In the genomic region with DNA sequence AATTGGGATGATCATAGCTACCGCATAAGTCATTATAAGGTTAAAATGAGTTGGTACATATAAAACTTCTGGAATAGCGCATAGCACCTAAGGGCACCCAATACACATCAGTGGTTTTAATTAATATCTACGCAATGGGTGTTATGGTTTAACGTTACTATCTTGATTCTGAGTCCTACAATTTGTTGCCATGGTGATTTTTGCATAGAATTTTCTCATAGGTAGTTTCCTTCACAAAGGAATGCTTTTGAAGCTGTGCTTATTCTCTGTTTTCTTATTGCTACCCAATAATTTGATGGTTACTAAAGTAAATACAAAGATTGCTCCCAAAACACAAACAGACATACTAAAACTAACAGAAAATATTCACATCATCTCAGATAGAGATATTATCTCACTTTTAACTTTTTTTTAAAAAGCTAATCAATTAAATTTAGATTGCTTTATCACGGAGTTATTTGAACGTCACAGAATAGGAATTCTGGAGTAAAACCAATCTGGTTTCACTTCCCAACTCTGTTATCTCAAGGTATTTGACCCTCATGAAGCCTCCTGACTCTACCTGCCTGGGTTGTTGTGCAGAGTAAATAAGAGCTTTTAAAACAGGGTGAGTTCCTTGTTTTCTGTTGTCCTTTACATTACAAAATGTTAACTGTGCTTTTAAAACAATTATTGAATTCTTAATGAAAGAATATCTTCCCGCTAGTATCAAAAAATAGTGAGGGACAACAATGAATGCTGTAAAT, we compare ENCODE assay signal across 15 cellular contexts.
DNase-seq lines count a peak whose midpoint lies in the region; ATAC-seq and TF ChIP-seq lines count a peak whose summit lies in the region.
"Had no signal": no experiment of that assay in that cellular context is flagged by ENCODE, and none has a peak within 500 bp of the region (broad histone marks: within the 10 kb centered on the region; RNA-seq: fewer than 3 reads in every experiment).

No MANE protein-coding gene starts in this region.

- H3K18ac ChIP-seq in mesendoderm (ENCODE audit: low read length) = no peak overlapping the region

- H3K4me1 Mint-ChIP-seq in type B pancreatic cell (ENCODE audit: unreplicated experiment) = peaks cover 32% of the 10 kb centered on the region
- H3K4me1 Mint-ChIP-seq: B cell, H9 had no signal

- no peaks in the 10 kb centered on the region for H3K27me3 Mint-ChIP-seq in type B pancreatic cell
- H3K27me3 Mint-ChIP-seq: CD4-positive, alpha-beta T cell had no signal

- H3K9me3 Mint-ChIP-seq in type B pancreatic cell = no peaks in the 10 kb centered on the region
- H3K9me3 Mint-ChIP-seq: H9 had no signal

- H3K79me2 ChIP-seq in SK-N-SH (ENCODE audit: insufficient read depth) (no peaks in the 10 kb centered on the region), mesendoderm (ENCODE audit: control insufficient read depth, insufficient read depth, low read length) (no peaks in the 10 kb centered on the region)

- H3K4me3 ChIP-seq in SK-N-SH (ENCODE audit: low read depth in 2 of 2, low read length in 1 of 2) (no peak overlapping the region), mesendoderm (ENCODE audit: low read length) (no peak overlapping the region)
- H3K4me3 ChIP-seq in effector memory CD4-positive, alpha-beta T cell (ENCODE audit: insufficient read depth, low read depth, low read length, poor library complexity, severe bottlenecking) = no peak overlapping the region
- H3K4me3 ChIP-seq: GM12878 had no signal

- H3K56ac ChIP-seq in mesendoderm (ENCODE audit: low read length) = no peak overlapping the region

- no peak overlapping the region for H3K4me2 ChIP-seq in SK-N-SH
- H3K4me2 ChIP-seq in mesendoderm (ENCODE audit: low read length) = no peak overlapping the region

- H2BK5ac ChIP-seq in mesendoderm (ENCODE audit: low read length) = no peak overlapping the region

- H3K27me3 ChIP-seq in SK-N-SH (ENCODE audit: insufficient read depth) (no peaks in the 10 kb centered on the region), mesendoderm (ENCODE audit: insufficient read depth, low read length, poor library complexity) (no peaks in the 10 kb centered on the region)
- no peaks in the 10 kb centered on the region for H3K27me3 ChIP-seq in effector memory CD4-positive, alpha-beta T cell (replicated peaks; ENCODE audit: control insufficient read depth, insufficient read depth, low read length, poor library complexity, severe bottlenecking)

- no peaks in the 10 kb centered on the region for H3K79me1 ChIP-seq in mesendoderm (ENCODE audit: low read length)

- H3K4me3 Mint-ChIP-seq in type B pancreatic cell = no peak overlapping the region
- H3K4me3 Mint-ChIP-seq: B cell; CD4-positive, alpha-beta T cell; H9 had no signal

- no peak overlapping the region for H3K4ac ChIP-seq in mesendoderm (ENCODE audit: low read depth, low read length)

- no peaks in the 10 kb centered on the region for H3K36me3 Mint-ChIP-seq in type B pancreatic cell

- no peaks in the 10 kb centered on the region for H3K9me2 ChIP-seq in SK-N-SH

- no peak overlapping the region for H2BK120ac ChIP-seq in mesendoderm (ENCODE audit: low read depth, low read length)

- no peaks in the 10 kb centered on the region for H3K36me3 ChIP-seq in SK-N-SH (replicated peaks in 1 of 2; ENCODE audit: control insufficient read depth in 1 of 2, insufficient read depth in 2 of 2, low read length in 1 of 2)
- no peaks in the 10 kb centered on the region for H3K36me3 ChIP-seq in mesendoderm (ENCODE audit: control insufficient read depth, insufficient read depth, low read length)
- no peaks in the 10 kb centered on the region for H3K36me3 ChIP-seq in effector memory CD4-positive, alpha-beta T cell (ENCODE audit: control insufficient read depth, insufficient read depth, low read length)

- POLR2A ChIA-PET in SK-N-SH (lab: Yijun Ruan, JAX) = no interaction called here

- CTCF ChIA-PET in SK-N-SH (lab: Yijun Ruan, JAX) = interaction anchor here (0.9 to 1.1 kb wide), 2 partner anchors 17 to 84 kb away, joined by 3 read pairs; no protein-coding TSS in a partner anchor

- no peak overlapping the region for H2AFZ ChIP-seq in SK-N-SH (ENCODE audit: low read depth)

- no peak for TF ChIP-seq RAD21 in SK-N-SH (IDR thresholded peaks at IDR 0.05; ENCODE audit: low read length)

- H3K9ac ChIP-seq in SK-N-SH (no peak overlapping the region), mesendoderm (ENCODE audit: low read length) (no peak overlapping the region)

- H3K23ac ChIP-seq in mesendoderm (ENCODE audit: low read length) = no peak overlapping the region

- no peak for TF ChIP-seq EP300 in SK-N-SH (IDR thresholded peaks at IDR 0.05; ENCODE audit: borderline replicate concordance in 1 of 2, low read depth in 1 of 2, low read length in 1 of 2)

- no peak overlapping the region for H4K5ac ChIP-seq in mesendoderm (ENCODE audit: low read length)

- H2BK15ac ChIP-seq in mesendoderm (replicated peaks; ENCODE audit: low read depth) = no peak overlapping the region

- H4K20me1 ChIP-seq in SK-N-SH (ENCODE audit: insufficient read depth) = no peaks in the 10 kb centered on the region

- no peaks in the 10 kb centered on the region for H3K9me3 ChIP-seq in SK-N-SH
- H3K9me3 ChIP-seq in effector memory CD4-positive, alpha-beta T cell (ENCODE audit: control insufficient read depth, low read length) = no peaks in the 10 kb centered on the region

- H4K8ac ChIP-seq in mesendoderm (ENCODE audit: low read depth, low read length) = no peak overlapping the region

- H3K4me1 ChIP-seq in SK-N-SH (ENCODE audit: control insufficient read depth in 1 of 2, insufficient read depth in 2 of 2, low read depth in 1 of 2, low read length in 1 of 2) (peaks cover 4 to 8% of the 10 kb centered on the region in 2 experiments; a peak in 2 of 4 replicates), mesendoderm (ENCODE audit: control insufficient read depth, low read depth, low read length) (no peaks in the 10 kb centered on the region)
- H3K4me1 ChIP-seq in effector memory CD4-positive, alpha-beta T cell (ENCODE audit: control insufficient read depth, insufficient read depth, low read length, poor library complexity, severe bottlenecking) = no peaks in the 10 kb centered on the region

- TF ChIP-seq CTCF in SK-N-SH (IDR thresholded peaks at IDR 0.05) = no peak
- TF ChIP-seq CTCF in type B pancreatic cell (conservative IDR thresholded peaks at IDR 0.05) = no peak

- no peaks in the 10 kb centered on the region for H3F3A ChIP-seq in SK-N-SH (replicated peaks; ENCODE audit: insufficient read depth)

- H3K27ac Mint-ChIP-seq in type B pancreatic cell = peak overlapping the region; percentile 2
- H3K27ac Mint-ChIP-seq: B cell; CD4-positive, alpha-beta T cell; H9 had no signal

- H3K27ac ChIP-seq in SK-N-SH (ENCODE audit: low read depth in 2 of 2, low read length in 1 of 2) (peak overlapping the region in 1 of 2 experiments; percentile 12; a peak in 1 of 4 replicates), mesendoderm (ENCODE audit: low read depth, low read length) (no peak overlapping the region)
- no peak overlapping the region for H3K27ac ChIP-seq in effector memory CD4-positive, alpha-beta T cell (ENCODE audit: insufficient read depth, low read length, poor library complexity, severe bottlenecking)

- no peak overlapping the region for H2AK5ac ChIP-seq in mesendoderm (ENCODE audit: low read length)

- no peak for DNase-seq in SK-N-SH
- peak; percentile 30 for DNase-seq in NCI-H748 (lab: John Stamatoyannopoulos, UW; ENCODE audit: unreplicated experiment)
- DNase-seq in mesendoderm = peak; percentile 4
- DNase-seq in type B pancreatic cell (ENCODE audit: extremely low spot score, unreplicated experiment) = no peak
- DNase-seq in effector memory CD4-positive, alpha-beta T cell = no peak
- DNase-seq: C1 segment of cervical spinal cord; Calu3; CD4-positive, alpha-beta T cell; DMS 273 treated with DMSO at 0.1 percent for 48 hours; GOT3; H9 had no signal

- 72% methylated on average over 7 of the region's 7 CpGs for WGBS in SK-N-SH (ENCODE audit: low lambda C conversion rate)
- WGBS in mesendoderm (ENCODE audit: extremely low coverage, insufficient coverage, low lambda C conversion rate) = no CpG with 5 or more reads among the region's 7 CpGs

- ATAC-seq in SK-N-SH treated with all-trans-retinoic acid at 6 μM for 48 hours (no peak), GM18873 (IDR thresholded peaks at IDR 0.05; ENCODE audit: low FRiP score, unreplicated experiment) (no peak)
- ATAC-seq: GM12878 had no signal

TF ChIP-seq in SK-N-SH treated with all-trans-retinoic acid at 6 μM for 48 hours, 23 proteins besides CTCF, POLR2A, EP300 and RAD21 (continues in another document):
- TF ChIP-seq, protein P1, sequence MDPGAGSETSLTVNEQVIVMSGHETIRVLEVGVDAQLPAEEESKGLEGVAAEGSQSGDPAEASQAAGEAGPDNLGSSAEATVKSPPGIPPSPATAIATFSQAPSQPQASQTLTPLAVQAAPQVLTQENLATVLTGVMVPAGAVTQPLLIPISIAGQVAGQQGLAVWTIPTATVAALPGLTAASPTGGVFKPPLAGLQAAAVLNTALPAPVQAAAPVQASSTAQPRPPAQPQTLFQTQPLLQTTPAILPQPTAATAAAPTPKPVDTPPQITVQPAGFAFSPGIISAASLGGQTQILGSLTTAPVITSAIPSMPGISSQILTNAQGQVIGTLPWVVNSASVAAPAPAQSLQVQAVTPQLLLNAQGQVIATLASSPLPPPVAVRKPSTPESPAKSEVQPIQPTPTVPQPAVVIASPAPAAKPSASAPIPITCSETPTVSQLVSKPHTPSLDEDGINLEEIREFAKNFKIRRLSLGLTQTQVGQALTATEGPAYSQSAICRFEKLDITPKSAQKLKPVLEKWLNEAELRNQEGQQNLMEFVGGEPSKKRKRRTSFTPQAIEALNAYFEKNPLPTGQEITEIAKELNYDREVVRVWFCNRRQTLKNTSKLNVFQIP (CRISPR knock-in tag; IDR thresholded peaks at IDR 0.05; ENCODE audit: borderline replicate concordance, low read depth) = no peak

TF ChIP-seq in SK-N-SH, 30 proteins besides CTCF, POLR2A, EP300 and RAD21 (continues in another document):
- TF ChIP-seq, protein P2, sequence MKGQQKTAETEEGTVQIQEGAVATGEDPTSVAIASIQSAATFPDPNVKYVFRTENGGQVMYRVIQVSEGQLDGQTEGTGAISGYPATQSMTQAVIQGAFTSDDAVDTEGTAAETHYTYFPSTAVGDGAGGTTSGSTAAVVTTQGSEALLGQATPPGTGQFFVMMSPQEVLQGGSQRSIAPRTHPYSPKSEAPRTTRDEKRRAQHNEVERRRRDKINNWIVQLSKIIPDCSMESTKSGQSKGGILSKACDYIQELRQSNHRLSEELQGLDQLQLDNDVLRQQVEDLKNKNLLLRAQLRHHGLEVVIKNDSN (IDR thresholded peaks at IDR 0.05; ENCODE audit: borderline replicate concordance, low read depth) = no peak
- TF ChIP-seq YY1 (IDR thresholded peaks at IDR 0.05; ENCODE audit: low read depth) (no peak), TCF12 (IDR thresholded peaks at IDR 0.05) (no peak), POLR2AphosphoS5 (IDR thresholded peaks at IDR 0.05; ENCODE audit: low read depth, low read length) (no peak), GATA2 (CRISPR knock-in tag; IDR thresholded peaks at IDR 0.05) (no peak), FOSL2 (IDR thresholded peaks at IDR 0.05; ENCODE audit: borderline replicate concordance, low read depth) (no peak)

Comparison
In these comparisons a context has a peak if more than half of its experiments do, and no peak if none do; other contexts are left out.
1. DNase-seq: peak in NCI-H748 (single experiment) and mesendoderm (single experiment); none in SK-N-SH (single experiment), type B pancreatic cell (single experiment) and effector memory CD4-positive, alpha-beta T cell (0 of 3).